Comparison of ENCODE assay signal across 8 cellular contexts in the genomic region with DNA sequence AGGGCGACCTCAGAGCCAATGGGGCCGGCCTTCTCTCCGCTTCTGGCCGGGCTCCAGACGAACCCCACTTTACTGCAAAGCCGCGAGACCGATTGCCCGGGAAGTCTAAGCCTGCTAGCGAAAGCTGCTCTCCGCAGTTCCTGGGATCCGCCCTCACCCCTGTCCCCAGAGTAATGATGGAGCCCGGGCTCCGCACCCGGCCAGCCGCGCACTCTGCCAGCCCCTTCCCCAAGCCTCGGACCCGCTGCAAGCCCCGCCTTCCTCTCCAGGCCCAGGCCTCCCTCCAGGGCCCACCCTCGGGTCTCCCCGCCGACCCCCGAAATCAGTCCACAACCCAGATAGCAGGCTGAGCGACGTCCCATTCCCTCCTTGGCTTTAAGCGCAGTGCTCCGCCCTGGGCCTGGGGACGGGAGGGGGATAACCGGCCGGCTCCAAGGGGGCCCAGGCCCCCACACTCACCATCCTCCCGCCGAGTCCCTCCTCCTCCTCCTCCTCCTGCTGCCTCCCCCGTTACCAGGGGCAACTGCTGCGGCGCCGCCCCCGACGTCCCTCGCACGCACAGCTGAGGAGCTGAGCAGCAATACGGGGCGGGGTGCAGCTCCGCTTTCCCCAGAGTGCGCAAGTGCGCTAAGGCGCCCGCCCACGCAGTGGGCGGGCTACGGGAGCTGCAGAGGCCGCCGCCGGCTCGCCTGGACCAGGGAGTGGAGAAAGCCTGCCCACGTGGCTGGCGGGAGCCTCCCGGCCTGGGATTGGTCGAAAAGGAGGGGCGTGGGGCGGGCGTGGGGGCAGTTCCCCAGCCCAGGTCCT.
A peak's percentile ranks its signal among the peaks of the same experiment; 100 is the strongest.
DNase-seq lines count a peak whose midpoint lies in the region; ATAC-seq and TF ChIP-seq lines count a peak whose summit lies in the region.

A gene with protein sequence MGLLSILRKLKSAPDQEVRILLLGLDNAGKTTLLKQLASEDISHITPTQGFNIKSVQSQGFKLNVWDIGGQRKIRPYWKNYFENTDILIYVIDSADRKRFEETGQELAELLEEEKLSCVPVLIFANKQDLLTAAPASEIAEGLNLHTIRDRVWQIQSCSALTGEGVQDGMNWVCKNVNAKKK (minus strand): TSS at position 584 of the 807 bp plus-strand sequence. CDS start 122 bp downstream, at position 462.

- H3K4me1 Mint-ChIP-seq in central memory CD8-positive, alpha-beta T cell: peaks cover 42% of the 10 kb centered on the region

- H3K27me3 Mint-ChIP-seq in central memory CD8-positive, alpha-beta T cell: no peaks in the 10 kb centered on the region

- peaks cover 12% of the 10 kb centered on the region for H3K36me3 Mint-ChIP-seq in central memory CD8-positive, alpha-beta T cell (ENCODE audit: insufficient read depth)

- peak within 1 kb of the TSS; percentile 96 for H3K4me3 ChIP-seq in AG10803 (ENCODE audit: low read length)

- peak within 1 kb of the TSS; percentile 93 for H3K27ac Mint-ChIP-seq in central memory CD8-positive, alpha-beta T cell (ENCODE audit: low read depth)

- H3K9me3 Mint-ChIP-seq in central memory CD8-positive, alpha-beta T cell: no peaks in the 10 kb centered on the region

- H3K4me3 Mint-ChIP-seq in central memory CD8-positive, alpha-beta T cell: peak within 1 kb of the TSS; percentile 97

- DNase-seq in AG10803 (ENCODE audit: low read depth) (peak; percentile 97), NCI-H345 (lab: John Stamatoyannopoulos, UW) (peak; percentile 96), islet precursor cell (peak; percentile 100)
- peak; percentile 88 to 91 (median 90) for DNase-seq in activated CD4-positive, CD25-positive, alpha-beta regulatory T cell (lab: John Stamatoyannopoulos, UW)
- DNase-seq in central memory CD8-positive, alpha-beta T cell (ENCODE audit: low spot score in 2 of 2): peak; percentile 74 to 86
- peak; percentile 95 for DNase-seq in stimulated activated CD4-positive, alpha-beta T cell treated with anti-CD3 and anti-CD28 coated beads, Interleukin-12 subunit alpha, Interleukin-12 subunit beta, amount 100 ng/mL, for 4 hours

- ATAC-seq in GM19023 (IDR thresholded peaks at IDR 0.05; ENCODE audit: unreplicated experiment) (peak; percentile 77), HG03196 (IDR thresholded peaks at IDR 0.05; ENCODE audit: unreplicated experiment) (peak; percentile 78)
- peak; percentile 94 for ATAC-seq in central memory CD8-positive, alpha-beta T cell (replicated peaks; ENCODE audit: extremely low read depth, poor library complexity, severe bottlenecking)

- no peak; the same call in 1 of the 2 replicates for TF ChIP-seq CTCF in AG10803 (conservative IDR thresholded peaks at IDR 0.05; ENCODE audit: low read length)

Comparison
In these comparisons a context has a peak if more than half of its experiments do, and no peak if none do; other contexts are left out.
1. Peak in every context shown above with its lines: DNase-seq, ATAC-seq and H3K4me3 ChIP-seq.